32 cellular contexts compared by ENCODE assay signal in genomic region chr10:107502263-107502979, GRCh38.
"Had no signal": no experiment of that assay in that cellular context is flagged by ENCODE, and none has a peak within 500 bp of the region (broad histone marks: within the 10 kb centered on the region; RNA-seq: fewer than 3 reads in every experiment).

No MANE protein-coding gene starts in this region.

- H3K27me3 ChIP-seq: gastrocnemius medialis, heart left ventricle, ovary, sigmoid colon, spleen, testis, tibial artery, upper lobe of left lung had no signal

- H3K4me3 Mint-ChIP-seq: central memory CD8-positive, alpha-beta T cell; effector memory CD8-positive, alpha-beta T cell; immature natural killer cell; natural killer cell; stimulated activated memory B cell treated with anti-CD40 and anti-IgM and Interleukin-4, amounts not matched to agents 10 μg/mL and 1 μg/mL and 100 μg/mL, for 72 hours had no signal

- ATAC-seq: effector memory CD8-positive, alpha-beta T cell; esophagus mucosa; gastrocnemius medialis; heart left ventricle; left lobe of liver; natural killer cell; psoas muscle; right cardiac atrium; stimulated activated memory B cell treated with anti-CD40 and anti-IgM and Interleukin-4, amounts not matched to agents 10 μg/mL and 1 μg/mL and 100 μg/mL, for 72 hours; stimulated activated naive CD8-positive, alpha-beta T cell treated with anti-CD3 and anti-CD28 coated beads, Interleukin-15, Interleukin-2, amounts not matched to agents 100 U/mL and 50 U/mL, for 24 hours had no signal

- H3K27me3 Mint-ChIP-seq: central memory CD8-positive, alpha-beta T cell; effector memory CD8-positive, alpha-beta T cell; stimulated activated memory B cell treated with anti-CD40 and anti-IgM and Interleukin-4, amounts not matched to agents 10 μg/mL and 1 μg/mL and 100 μg/mL, for 72 hours had no signal

- DNase-seq: dermis blood vessel endothelial cell; effector memory CD8-positive, alpha-beta T cell; gastrocnemius medialis; heart left ventricle; hippocampal formation; immature natural killer cell; islet precursor cell; kidney glomerular epithelial cell; mesenchymal stem cell; midbrain; natural killer cell; occipital lobe; ovary; posterior cingulate gyrus; psoas muscle; right cardiac atrium; sigmoid colon; spleen; stimulated activated CD4-positive, alpha-beta T cell treated with anti-CD3 and anti-CD28 coated beads, Interleukin-4, amount 100 ng/mL, for 4 hours; stimulated activated naive CD8-positive, alpha-beta T cell treated with anti-CD3 and anti-CD28 coated beads, Interleukin-15, Interleukin-2, amounts not matched to agents 100 U/mL and 50 U/mL, for 24 hours; substantia nigra; testis; tibial artery; upper lobe of left lung had no signal

- H3K27ac Mint-ChIP-seq: effector memory CD8-positive, alpha-beta T cell; immature natural killer cell; natural killer cell; stimulated activated memory B cell treated with anti-CD40 and anti-IgM and Interleukin-4, amounts not matched to agents 10 μg/mL and 1 μg/mL and 100 μg/mL, for 72 hours had no signal

- H3K36me3 ChIP-seq: gastrocnemius medialis, heart left ventricle, ovary, sigmoid colon, spleen, tibial artery, upper lobe of left lung had no signal

- H3K36me3 Mint-ChIP-seq: immature natural killer cell, natural killer cell had no signal

- H3K4me1 ChIP-seq: gastrocnemius medialis, heart left ventricle, psoas muscle, sigmoid colon, spleen, testis, tibial artery, upper lobe of left lung had no signal

- H3K9me3 ChIP-seq: gastrocnemius medialis, ovary, psoas muscle, testis had no signal

- H3K27ac ChIP-seq: coronary artery, epithelial cell of prostate, gastrocnemius medialis, heart left ventricle, ovary, psoas muscle, sigmoid colon, skin epidermis, spleen, testis, tibial artery, upper lobe of left lung had no signal

- H3K4me3 ChIP-seq: coronary artery, gastrocnemius medialis, heart left ventricle, lung, ovary, psoas muscle, sigmoid colon, skin epidermis, spleen, testis, tibial artery, upper lobe of left lung had no signal

- H3K4me1 Mint-ChIP-seq: central memory CD8-positive, alpha-beta T cell; immature natural killer cell; natural killer cell; stimulated activated memory B cell treated with anti-CD40 and anti-IgM and Interleukin-4, amounts not matched to agents 10 μg/mL and 1 μg/mL and 100 μg/mL, for 72 hours had no signal
